Comparison of ENCODE assay signal across 22 cellular contexts in the genomic region with DNA sequence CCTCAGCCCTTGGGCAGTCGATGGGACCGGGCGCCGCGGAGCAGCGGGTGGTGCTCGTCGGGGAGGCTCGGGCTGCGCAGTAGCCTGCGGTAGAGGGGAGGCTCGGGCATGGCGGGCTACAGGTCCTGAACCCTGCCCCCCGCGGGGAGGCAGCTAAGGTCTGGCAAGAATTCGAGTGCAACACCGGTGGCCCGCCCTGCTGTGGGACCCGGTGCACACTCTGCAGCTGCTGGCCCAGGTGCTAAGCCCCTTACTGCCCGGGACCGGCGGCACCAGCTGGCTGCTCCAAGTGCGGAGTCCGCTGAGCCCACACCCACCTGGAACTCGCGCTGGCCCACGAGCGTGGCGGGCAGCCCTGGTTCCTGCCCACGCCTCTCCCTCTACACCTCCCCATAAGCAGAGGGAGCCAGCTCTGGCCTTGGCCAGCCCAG.
"Had no signal": no experiment of that assay in that cellular context is flagged by ENCODE, and none has a peak within 500 bp of the region (broad histone marks: within the 10 kb centered on the region; RNA-seq: fewer than 3 reads in every experiment).

No MANE protein-coding gene starts in this region.

- H3K27me3 ChIP-seq: ascending aorta, body of pancreas, MG63, Peyer's patch had no signal

- DNase-seq: activated CD4-positive, alpha-beta T cell treated with anti-CD3 and anti-CD28 coated beads for 4 hours; activated CD8-positive, alpha-beta memory T cell treated with anti-CD3 and anti-CD28 coated beads, Interleukin-2, amount 50 U/mL, for 4 hours; activated CD8-positive, alpha-beta T cell treated with anti-CD3 and anti-CD28 coated beads for 36 hours; activated effector memory CD4-positive, alpha-beta T cell treated with Interleukin-2 at 50 U/mL for 16 hours; activated naive CD4-positive, alpha-beta T cell; activated T-cell treated with anti-CD3 and anti-CD28 coated beads, Interleukin-2, amount 50 U/mL, for 1 hour; body of pancreas; MG63; MV-4-11; NCI-H1092 treated with DMSO at 0.1 percent for 48 hours; NCI-H1417 treated with DMSO at 0.1 percent for 48 hours; NCI-H1694; NCI-H2029 treated with DMSO at 0.1 percent for 48 hours; NCI-H524; SHP77 treated with DMSO at 0.1 percent for 48 hours had no signal

- H3K36me3 ChIP-seq: ascending aorta, MG63, Peyer's patch had no signal

- H3K36me3 Mint-ChIP-seq: activated naive CD4-positive, alpha-beta T cell treated with anti-CD3 and anti-CD28 coated beads, Interleukin-2, amount 50 U/mL, for 24 hours had no signal

- H3K4me3 Mint-ChIP-seq: activated CD8-positive, alpha-beta T cell treated with anti-CD3 and anti-CD28 coated beads for 36 hours; activated naive CD4-positive, alpha-beta T cell treated with anti-CD3 and anti-CD28 coated beads, Interleukin-2, amount 50 U/mL, for 24 hours; activated T-helper 1 cell treated with anti-CD3 and anti-CD28 coated beads, Interleukin-12 subunit alpha, Interleukin-12 subunit beta, Interleukin-2, Interleukin-4 antibody, amounts not matched to agents 30 ng/mL and 10 ng/mL and 1 ng/mL, durations not matched to agents 14 hours and 24 hours and 36 hours; T-helper 1 cell treated with Interleukin-12 subunit alpha and Interleukin-12 subunit beta and Interleukin-4 antibody, amounts not matched to agents 30 μg/mL and 1 μg/mL, for 36 hours had no signal

- H3K9me3 ChIP-seq: ascending aorta, body of pancreas, MG63, Peyer's patch had no signal

- H3K9me3 Mint-ChIP-seq: activated CD8-positive, alpha-beta T cell treated with anti-CD3 and anti-CD28 coated beads for 36 hours; activated naive CD4-positive, alpha-beta T cell treated with anti-CD3 and anti-CD28 coated beads, Interleukin-2, amount 50 U/mL, for 24 hours had no signal

- ATAC-seq: activated CD4-positive, CD25-positive, alpha-beta regulatory T cell treated with anti-CD3 and anti-CD28 coated beads, Interleukin-2, amount 50 U/mL, for 24 hours; activated CD8-positive, alpha-beta T cell treated with anti-CD3 and anti-CD28 coated beads for 36 hours; body of pancreas had no signal

- H3K4me1 Mint-ChIP-seq: activated naive CD4-positive, alpha-beta T cell treated with anti-CD3 and anti-CD28 coated beads, Interleukin-2, amount 50 U/mL, for 24 hours had no signal

- H3K27ac Mint-ChIP-seq: activated CD8-positive, alpha-beta T cell treated with anti-CD3 and anti-CD28 coated beads for 36 hours; activated naive CD4-positive, alpha-beta T cell treated with anti-CD3 and anti-CD28 coated beads, Interleukin-2, amount 50 U/mL, for 24 hours; activated T-helper 1 cell treated with anti-CD3 and anti-CD28 coated beads, Interleukin-12 subunit alpha, Interleukin-12 subunit beta, Interleukin-2, Interleukin-4 antibody, amounts not matched to agents 30 ng/mL and 10 ng/mL and 1 ng/mL, durations not matched to agents 14 hours and 24 hours and 36 hours; T-helper 1 cell treated with Interleukin-12 subunit alpha and Interleukin-12 subunit beta and Interleukin-4 antibody, amounts not matched to agents 30 μg/mL and 1 μg/mL, for 36 hours had no signal

- H3K4me1 ChIP-seq: ascending aorta, body of pancreas, Peyer's patch had no signal

- H3K4me3 ChIP-seq: ascending aorta, body of pancreas, MG63, Peyer's patch had no signal

- H3K27ac ChIP-seq: ascending aorta, body of pancreas, Peyer's patch, RWPE1 had no signal

- H3K27me3 Mint-ChIP-seq: activated naive CD4-positive, alpha-beta T cell treated with anti-CD3 and anti-CD28 coated beads, Interleukin-2, amount 50 U/mL, for 24 hours had no signal
